26 cellular contexts compared by ENCODE assay signal in the genomic region with DNA sequence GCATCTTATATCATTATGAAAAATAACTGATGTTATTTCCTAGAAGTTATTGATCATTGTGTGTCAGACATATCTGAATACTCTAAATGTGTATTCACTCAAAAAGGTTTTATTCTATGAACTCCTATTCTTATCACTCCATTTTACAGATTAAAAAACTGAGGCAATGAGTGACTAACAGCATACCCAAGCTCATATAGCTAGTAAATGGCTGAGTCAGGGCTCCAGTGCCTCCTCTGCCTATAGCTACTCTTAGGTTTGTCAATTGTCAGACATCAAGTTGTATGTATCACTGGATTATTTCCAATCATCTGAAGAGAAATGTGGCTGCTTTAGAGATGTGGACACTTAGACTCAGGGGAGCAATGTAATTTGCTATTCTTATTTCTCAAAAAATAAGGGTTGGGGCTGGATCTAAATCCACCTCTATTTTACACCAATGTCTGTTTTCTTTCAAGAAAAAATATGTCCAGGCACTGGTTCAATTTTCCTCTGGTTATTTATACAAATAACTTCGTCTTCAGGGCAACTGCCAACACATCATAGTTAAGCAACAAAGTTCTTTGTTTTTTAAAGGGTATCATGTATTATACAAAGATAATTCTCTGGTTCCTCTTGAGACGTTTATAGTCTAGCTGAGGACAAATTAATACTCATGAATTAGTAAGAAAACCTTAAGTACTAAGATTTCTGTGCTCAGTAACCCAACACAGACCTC.
"Had no signal": no experiment of that assay in that cellular context is flagged by ENCODE, and none has a peak within 500 bp of the region (broad histone marks: within the 10 kb centered on the region; RNA-seq: fewer than 3 reads in every experiment).

No MANE protein-coding gene starts in this region.

- H3K27ac Mint-ChIP-seq: activated CD4-positive, alpha-beta T cell treated with anti-CD3 and anti-CD28 coated beads for 36 hours; activated CD8-positive, alpha-beta memory T cell treated with anti-CD3 and anti-CD28 coated beads, Interleukin-2, amount 10 ng/mL, durations not matched to agents 7 days and 5 days; activated CD8-positive, alpha-beta T cell treated with anti-CD3 and anti-CD28 coated beads, Interleukin-2, amount 10 ng/mL, durations not matched to agents 7 days and 5 days; activated naive CD4-positive, alpha-beta T cell treated with anti-CD3 and anti-CD28 coated beads, Interleukin-2, amount 50 U/mL, for 72 hours; activated T-cell treated with anti-CD3 and anti-CD28 coated beads, Interleukin-2, amount 50 U/mL, for 72 hours; nephron had no signal

- H3K4me1 Mint-ChIP-seq: activated CD4-positive, alpha-beta T cell treated with anti-CD3 and anti-CD28 coated beads for 36 hours; activated CD8-positive, alpha-beta memory T cell treated with anti-CD3 and anti-CD28 coated beads, Interleukin-2, amount 10 ng/mL, durations not matched to agents 7 days and 5 days; nephron had no signal

- H3K36me3 Mint-ChIP-seq: activated CD8-positive, alpha-beta memory T cell treated with anti-CD3 and anti-CD28 coated beads, Interleukin-2, amount 10 ng/mL, durations not matched to agents 7 days and 5 days; activated naive CD4-positive, alpha-beta T cell treated with anti-CD3 and anti-CD28 coated beads, Interleukin-2, amount 50 U/mL, for 72 hours had no signal

- H3K9me3 Mint-ChIP-seq: activated T-cell treated with anti-CD3 and anti-CD28 coated beads, Interleukin-2, amount 50 U/mL, for 72 hours; nephron had no signal

- H3K27me3 ChIP-seq: body of pancreas, foreskin keratinocyte, ovary, testis, upper lobe of left lung had no signal

- H3K4me1 ChIP-seq: body of pancreas, foreskin keratinocyte, prostate gland, testis, upper lobe of left lung had no signal

- H3K4me3 ChIP-seq: body of pancreas, mucosa of descending colon, ovary, prostate gland, testis, upper lobe of left lung had no signal

- ATAC-seq: activated CD4-positive, alpha-beta T cell treated with anti-CD3 and anti-CD28 coated beads for 36 hours; activated CD8-positive, alpha-beta memory T cell treated with anti-CD3 and anti-CD28 coated beads, Interleukin-2, amount 10 ng/mL, durations not matched to agents 7 days and 5 days; activated CD8-positive, alpha-beta T cell treated with anti-CD3 and anti-CD28 coated beads, Interleukin-2, amount 10 ng/mL, durations not matched to agents 7 days and 5 days; activated naive CD4-positive, alpha-beta T cell treated with anti-CD3 and anti-CD28 coated beads, Interleukin-2, amount 50 U/mL, for 72 hours; activated T-cell treated with anti-CD3 and anti-CD28 coated beads, Interleukin-2, amount 50 U/mL, for 72 hours; body of pancreas; foreskin keratinocyte; left cardiac atrium; left ventricle myocardium superior; mucosa of descending colon had no signal

- H3K9me3 ChIP-seq: body of pancreas, mucosa of descending colon, ovary, prostate gland, testis, upper lobe of left lung had no signal

- H3K4me3 Mint-ChIP-seq: activated CD4-positive, alpha-beta T cell treated with anti-CD3 and anti-CD28 coated beads for 36 hours; activated CD8-positive, alpha-beta memory T cell treated with anti-CD3 and anti-CD28 coated beads, Interleukin-2, amount 10 ng/mL, durations not matched to agents 7 days and 5 days; activated CD8-positive, alpha-beta T cell treated with anti-CD3 and anti-CD28 coated beads, Interleukin-2, amount 10 ng/mL, durations not matched to agents 7 days and 5 days; activated T-cell treated with anti-CD3 and anti-CD28 coated beads, Interleukin-2, amount 50 U/mL, for 72 hours; nephron had no signal

- H3K36me3 ChIP-seq: ovary, prostate gland, upper lobe of left lung had no signal

- H3K27me3 Mint-ChIP-seq: activated CD4-positive, alpha-beta T cell treated with anti-CD3 and anti-CD28 coated beads for 36 hours had no signal

- DNase-seq: activated CD4-positive, alpha-beta T cell treated with anti-CD3 and anti-CD28 coated beads for 36 hours; activated CD4-positive, CD25-positive, alpha-beta regulatory T cell; activated CD8-positive, alpha-beta memory T cell treated with anti-CD3 and anti-CD28 coated beads, Interleukin-2, amount 10 ng/mL, durations not matched to agents 7 days and 5 days; activated CD8-positive, alpha-beta T cell treated with anti-CD3 and anti-CD28 coated beads, Interleukin-2, amount 10 ng/mL, durations not matched to agents 7 days and 5 days; activated naive CD4-positive, alpha-beta T cell; activated T-cell treated with anti-CD3 and anti-CD28 coated beads for 4 hours; activated T-cell treated with anti-CD3 and anti-CD28 coated beads, Interleukin-2, amount 50 U/mL, for 72 hours; anterior cingulate cortex; body of pancreas; effector CD8-positive, alpha-beta T cell; foreskin keratinocyte; hippocampal formation; left cardiac atrium; left ventricle myocardium superior; mucosa of descending colon; ovary; retina; stimulated activated CD4-positive, alpha-beta T cell treated with anti-CD3 and anti-CD28 coated beads, Interleukin-15, amount 100 ng/mL, for 24 hours; stimulated activated CD4-positive, alpha-beta T cell treated with anti-CD3 and anti-CD28 coated beads, Interleukin-2, amount 100 ng/mL, for 24 hours; stimulated activated naive CD4-positive, alpha-beta T cell; testis; upper lobe of left lung had no signal

- H3K27ac ChIP-seq: body of pancreas, epithelial cell of prostate, foreskin keratinocyte, prostate gland, testis, upper lobe of left lung had no signal
